Comparison of ENCODE assay signal across 8 cellular contexts in genomic region chr12:111298583-111299436, GRCh38.
DNase-seq lines count a peak whose midpoint lies in the region; ATAC-seq and TF ChIP-seq lines count a peak whose summit lies in the region.

No MANE protein-coding gene starts in this region.

- peak; percentile 43 for DNase-seq in A172 (ENCODE audit: low spot score)
- peak; percentile 18 for DNase-seq in NCI-H526 treated with DMSO at 0.1 percent for 48 hours (lab: John Stamatoyannopoulos, UW)
- peak; percentile 34 for DNase-seq in activated T-cell treated with anti-CD3 and anti-CD28 coated beads for 1 hour (ENCODE audit: low read depth)
- no peak for DNase-seq in esophagus squamous epithelium (lab: John Stamatoyannopoulos, UW)
- DNase-seq in neuronal stem cell (ENCODE audit: low spot score): peak; percentile 73
- peak in 1 of 2 donors; percentile 27 for DNase-seq in tibial nerve (ENCODE audit: low spot score in 2 of 2)

- TF ChIP-seq CTCF in GM12874 (IDR thresholded peaks at IDR 0.05; ENCODE audit: insufficient read depth, low read depth, low read length) (peak; percentile 75), esophagus squamous epithelium (IDR thresholded peaks at IDR 0.05) (peak; percentile 39 to 72 (median 61)), tibial nerve (IDR thresholded peaks at IDR 0.05) (peak; percentile 49 to 63 (median 55))

- no peaks in the 10 kb centered on the region for H3K79me1 ChIP-seq in neuronal stem cell (ENCODE audit: low read depth, low read length)

- peak overlapping the region; percentile 96 for H3K18ac ChIP-seq in neuronal stem cell (ENCODE audit: low read length)

- intact Hi-C loops in esophagus squamous epithelium (cut with DNase I): no loop called here

- peaks cover 0 to 29% (median 0%) of the 10 kb centered on the region in 4 donors for H3K27me3 ChIP-seq in esophagus squamous epithelium
- H3K27me3 ChIP-seq in neuronal stem cell (ENCODE audit: control insufficient read depth in 3 of 3, insufficient read depth in 3 of 3, low read depth in 1 of 3, low read length in 3 of 3): no peaks in the 10 kb centered on the region
- H3K27me3 ChIP-seq in tibial nerve: no peaks in the 10 kb centered on the region

- no peak overlapping the region for H3K27ac ChIP-seq in esophagus squamous epithelium
- H3K27ac ChIP-seq in neuronal stem cell (replicated peaks; ENCODE audit: low read length): peak overlapping the region; percentile 40
- no peak overlapping the region for H3K27ac ChIP-seq in tibial nerve

- H3K4me3 ChIP-seq in esophagus squamous epithelium (no peak overlapping the region), neuronal stem cell (ENCODE audit: low read length in 2 of 2) (no peak overlapping the region), tibial nerve (no peak overlapping the region)

- no peak overlapping the region for H4K8ac ChIP-seq in neuronal stem cell (ENCODE audit: low read depth, low read length)

- 0 to 27% methylated on average over 2 to 7 of the region's 14 CpGs for WGBS in esophagus squamous epithelium, 2 donors
- WGBS in neuronal stem cell (ENCODE audit: extremely low coverage in 2 of 2, insufficient read length in 2 of 2, insufficient replicate concordance in 1 of 2), 2 donors: no CpG with 5 or more reads among the region's 14 CpGs
- 49 to 55% methylated on average over 14 of the region's 14 CpGs for WGBS in tibial nerve, 2 donors

- H4K91ac ChIP-seq in neuronal stem cell (ENCODE audit: low read depth, low read length, poor library complexity): no peak overlapping the region

- H3K23ac ChIP-seq in neuronal stem cell (ENCODE audit: low read depth, low read length, poor library complexity): no peak overlapping the region

- no peak overlapping the region for H3K14ac ChIP-seq in neuronal stem cell (ENCODE audit: low read length)

- peaks cover 0 to 4% (median 3%) of the 10 kb centered on the region in 3 donors for H3K9me3 ChIP-seq in esophagus squamous epithelium
- peaks cover under 1 to 1% of the 10 kb centered on the region in 2 donors for H3K9me3 ChIP-seq in neuronal stem cell (replicated peaks in 1 of 2; ENCODE audit: control insufficient read depth in 2 of 2, insufficient read depth in 1 of 2, low read depth in 1 of 2, low read length in 2 of 2)
- H3K9me3 ChIP-seq in tibial nerve: peaks cover 0 to 7% (median 0%) of the 10 kb centered on the region in 4 donors

- TF ChIP-seq POLR2A in esophagus squamous epithelium (IDR thresholded peaks at IDR 0.05) (no peak), tibial nerve (IDR thresholded peaks at IDR 0.05) (no peak)

- no peak for TF ChIP-seq EP300 in tibial nerve (IDR thresholded peaks at IDR 0.05)

- no peak for ATAC-seq in GM21619 (IDR thresholded peaks at IDR 0.05; ENCODE audit: unreplicated experiment)

- H3K4ac ChIP-seq in neuronal stem cell (ENCODE audit: low read length): no peak overlapping the region

- peak overlapping the region; percentile 81 for H2AFZ ChIP-seq in neuronal stem cell (ENCODE audit: low read length)

- peak overlapping the region; percentile 12 for H3K4me2 ChIP-seq in neuronal stem cell (ENCODE audit: insufficient read depth, low read length, poor library complexity, severe bottlenecking)

- H2BK5ac ChIP-seq in neuronal stem cell (ENCODE audit: low read length): peak overlapping the region; percentile 76

- H3K9ac ChIP-seq in neuronal stem cell (ENCODE audit: low read depth, low read length, poor library complexity): no peak overlapping the region

- H3K36me3 ChIP-seq in esophagus squamous epithelium (no peaks in the 10 kb centered on the region), neuronal stem cell (replicated peaks in 1 of 2; ENCODE audit: control insufficient read depth in 2 of 2, insufficient read depth in 2 of 2, low read length in 2 of 2) (no peaks in the 10 kb centered on the region), tibial nerve (no peaks in the 10 kb centered on the region)

- peak overlapping the region; percentile 32 for H2AK5ac ChIP-seq in neuronal stem cell (ENCODE audit: low read depth, low read length)

- peak overlapping the region; percentile 92 for H2BK12ac ChIP-seq in neuronal stem cell (ENCODE audit: low read length)

- peak overlapping the region; percentile 51 for H2BK120ac ChIP-seq in neuronal stem cell (ENCODE audit: low read depth, low read length)

- H3K4me1 ChIP-seq in esophagus squamous epithelium (no peaks in the 10 kb centered on the region), neuronal stem cell (ENCODE audit: control insufficient read depth in 2 of 2, insufficient read depth in 1 of 2, low read depth in 1 of 2, low read length in 2 of 2) (peaks cover 4 to 13% of the 10 kb centered on the region in 2 donors), tibial nerve (no peaks in the 10 kb centered on the region)

- H2BK15ac ChIP-seq in neuronal stem cell (ENCODE audit: low read length): peak overlapping the region; percentile 69
